19 cellular contexts compared by ENCODE assay signal in the genomic region with DNA sequence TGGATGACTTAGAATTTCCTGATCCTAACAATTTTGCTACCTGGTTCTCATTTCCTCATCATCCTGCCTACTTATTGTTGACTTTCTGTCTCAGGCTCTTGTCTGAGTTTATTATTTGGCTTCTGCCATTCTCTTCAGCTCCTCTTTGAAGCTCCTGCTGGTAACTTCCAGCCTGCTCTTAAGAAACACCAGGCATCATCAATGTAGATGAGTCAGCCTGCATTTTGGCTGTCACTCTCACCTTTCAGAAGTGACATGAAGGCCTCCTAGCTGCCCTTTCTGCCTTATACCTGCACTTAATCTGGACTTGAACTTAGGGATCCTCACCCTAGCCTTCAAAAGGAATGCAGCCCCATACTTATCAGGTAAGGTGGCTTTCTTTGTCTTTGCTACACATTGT.
DNase-seq lines count a peak whose midpoint lies in the region; FAIRE-seq and TF ChIP-seq lines count a peak whose summit lies in the region.
"Had no signal": no experiment of that assay in that cellular context is flagged by ENCODE, and none has a peak within 500 bp of the region (broad histone marks: within the 10 kb centered on the region; RNA-seq: fewer than 3 reads in every experiment).

No MANE protein-coding gene starts in this region.

- no peak overlapping the region for H3K14ac ChIP-seq in H1 (ENCODE audit: insufficient read length)

- H3K9me3 Mint-ChIP-seq in nephron, result no peaks in the 10 kb centered on the region
- H3K9me3 Mint-ChIP-seq: activated B cell treated with CpG ODN at 0.5 μM for 24 hours; activated T-helper 17 cell treated with anti-CD3 and anti-CD28 coated beads, Interleukin-2, amount 50 U/mL, for 72 hours had no signal

- no peaks in the 10 kb centered on the region for H3K9me2 ChIP-seq in GM23248 (ENCODE audit: insufficient read depth)

- H3K4ac ChIP-seq in H1 (replicated peaks; ENCODE audit: insufficient read length, low read depth, low read length), result no peak overlapping the region

- H3K4me1 Mint-ChIP-seq in nephron, result peaks cover 19% of the 10 kb centered on the region
- H3K4me1 Mint-ChIP-seq: activated B cell treated with CpG ODN at 0.5 μM for 24 hours; activated T-helper 17 cell treated with anti-CD3 and anti-CD28 coated beads, Interleukin-2, amount 50 U/mL, for 72 hours; T-helper 17 cell had no signal

- H3K9me3 ChIP-seq in GM23248 (ENCODE audit: low read depth), result no peaks in the 10 kb centered on the region
- H3K9me3 ChIP-seq in H1 (ENCODE audit: insufficient read depth in 2 of 2, low read depth in 1 of 2, low read length in 1 of 2), result no peaks in the 10 kb centered on the region

- no peaks in the 10 kb centered on the region for H3F3A ChIP-seq in GM23248 (ENCODE audit: insufficient read depth)

- peak; percentile 60 for FAIRE-seq in H1 (lab: Jason Lieb, UNC)

- no peak overlapping the region for H2BK120ac ChIP-seq in H1 (replicated peaks; ENCODE audit: low read depth, low read length)

- TF ChIP-seq RAD21 in H1 (IDR thresholded peaks at IDR 0.05 in 1 of 2, conservative IDR thresholded peaks at IDR 0.05 in 1 of 2; ENCODE audit: low read depth in 2 of 2, low read length in 2 of 2), result no peak

- no peak overlapping the region for H2BK5ac ChIP-seq in H1 (ENCODE audit: low read depth, low read length)

- H3K79me1 ChIP-seq in H1 (ENCODE audit: low read depth, low read length), result no peaks in the 10 kb centered on the region

- H3K18ac ChIP-seq in H1 (ENCODE audit: extremely low read depth, low read length), result no peak overlapping the region

- H2AFZ ChIP-seq in GM23248 (no peak overlapping the region), H1 (ENCODE audit: low read length) (no peak overlapping the region)
- H2AFZ ChIP-seq: hepatocyte had no signal

- no peaks in the 10 kb centered on the region for H4K20me1 ChIP-seq in GM23248 (ENCODE audit: insufficient read depth)
- H4K20me1 ChIP-seq in H1 (replicated peaks in 1 of 2; ENCODE audit: control insufficient read depth in 1 of 2, insufficient read depth in 2 of 2, low read length in 2 of 2), result no peaks in the 10 kb centered on the region

- no peaks in the 10 kb centered on the region for H3K27me3 Mint-ChIP-seq in nephron (ENCODE audit: low read depth)
- H3K27me3 Mint-ChIP-seq: activated B cell treated with CpG ODN at 0.5 μM for 24 hours; activated T-helper 17 cell treated with anti-CD3 and anti-CD28 coated beads, Interleukin-2, amount 50 U/mL, for 72 hours; T-helper 17 cell had no signal

- no peak overlapping the region for H2AK5ac ChIP-seq in H1 (ENCODE audit: low read depth, low read length)

- H3K4me3 ChIP-seq in GM23248, result no peak overlapping the region
- H3K4me3 ChIP-seq in H1 (ENCODE audit: extremely low read depth in 1 of 4, insufficient read depth in 2 of 4, low read depth in 3 of 4, low read length in 4 of 4), result no peak overlapping the region
- H3K4me3 ChIP-seq: hepatocyte had no signal

- H4K91ac ChIP-seq in H1 (replicated peaks; ENCODE audit: insufficient read length, low read length), result no peak overlapping the region

- H3K4me3 Mint-ChIP-seq in nephron, result no peak overlapping the region
- H3K4me3 Mint-ChIP-seq: activated B cell treated with CpG ODN at 0.5 μM for 24 hours; activated T-helper 17 cell treated with anti-CD3 and anti-CD28 coated beads, Interleukin-2, amount 50 U/mL, for 72 hours; T-helper 17 cell had no signal

- no peaks in the 10 kb centered on the region for H3K36me3 ChIP-seq in GM23248 (ENCODE audit: low read depth)
- H3K36me3 ChIP-seq in H1 (ENCODE audit: control insufficient read depth in 2 of 4, insufficient read depth in 4 of 4, low read length in 3 of 4), result no peaks in the 10 kb centered on the region

- no peak overlapping the region for H3K23ac ChIP-seq in H1 (ENCODE audit: insufficient read length)

- H2BK20ac ChIP-seq in H1 (ENCODE audit: low read length), result no peak overlapping the region

- H3K9ac ChIP-seq in GM23248 (no peak overlapping the region), H1 (replicated peaks in 1 of 4; ENCODE audit: extremely low read depth in 1 of 4, low read depth in 3 of 4, low read length in 3 of 4) (no peak overlapping the region)

- H3K27ac Mint-ChIP-seq in nephron, result peak overlapping the region in 2 of 3 experiments; percentile 10 to 11
- H3K27ac Mint-ChIP-seq: activated B cell treated with CpG ODN at 0.5 μM for 24 hours; activated T-helper 17 cell treated with anti-CD3 and anti-CD28 coated beads, Interleukin-2, amount 50 U/mL, for 72 hours; T-helper 17 cell had no signal

- H3K27me3 ChIP-seq in GM23248 (replicated peaks; ENCODE audit: insufficient read depth) (no peaks in the 10 kb centered on the region), H1 (replicated peaks in 1 of 4; ENCODE audit: control insufficient read depth in 3 of 4, extremely low read depth in 1 of 4, insufficient read depth in 3 of 4, low read length in 3 of 4) (no peaks in the 10 kb centered on the region)
- H3K27me3 ChIP-seq: hepatocyte had no signal

- in situ Hi-C loops in GM23248 (cut with MboI), result no loop called here

- H3K56ac ChIP-seq in H1 (replicated peaks; ENCODE audit: insufficient read length, low read depth, low read length), result no peak overlapping the region

- CTCF ChIA-PET in H1 (lab: Charles Lee; ENCODE audit: partially characterized antibody), result interaction anchor here (0.6 kb wide), 1 partner anchor 62 kb away, joined by 4 read pairs; no protein-coding TSS in a partner anchor

- peak; percentile 33 for DNase-seq in GM23248
- DNase-seq in M059J (ENCODE audit: low read depth), result peak; percentile 36
- no peak for DNase-seq in H1 (ENCODE audit: low read depth in 1 of 2, low spot score in 2 of 2)
- no peak for DNase-seq in DMS153 (lab: John Stamatoyannopoulos, UW)
- no peak for DNase-seq in hypothalamus (lab: John Stamatoyannopoulos, UW)
- DNase-seq in DMS 273 (lab: John Stamatoyannopoulos, UW; ENCODE audit: unreplicated experiment), result no peak
- DNase-seq in COR-L47 (lab: John Stamatoyannopoulos, UW), result no peak
- DNase-seq: activated B cell treated with CpG ODN at 0.5 μM for 24 hours; central memory CD4-positive, alpha-beta T cell; effector memory CD4-positive, alpha-beta T cell; KBM-7; left cardiac atrium; NCI-H1105; NCI-H2171 treated with DMSO at 0.1 percent for 48 hours; SHP77 treated with DMSO at 0.1 percent for 48 hours; T-helper 17 cell had no signal

- H4K5ac ChIP-seq in H1 (ENCODE audit: insufficient read length, low read depth, low read length), result no peak overlapping the region

- TF ChIP-seq EP300 in H1 (IDR thresholded peaks at IDR 0.05; ENCODE audit: borderline replicate concordance in 1 of 2, low read depth in 2 of 2, low read length in 2 of 2), result no peak

- H3K79me2 ChIP-seq in GM23248 (ENCODE audit: insufficient read depth) (no peaks in the 10 kb centered on the region), H1 (ENCODE audit: control insufficient read depth in 1 of 2, insufficient read depth in 2 of 2, low read length in 2 of 2) (no peaks in the 10 kb centered on the region)
- H3K79me2 ChIP-seq: hepatocyte had no signal

- no peak overlapping the region for H4K8ac ChIP-seq in H1 (ENCODE audit: extremely low read depth, insufficient read depth, low read length)

- H2BK15ac ChIP-seq in H1 (ENCODE audit: low read length), result 0 out of 2 replicates have a peak overlapping the region, but pooled peaks have one; percentile 23

- H2BK12ac ChIP-seq in H1 (ENCODE audit: low read depth, low read length), result peak overlapping the region; percentile 50; the same call in 1 of the 2 replicates

- no peak for TF ChIP-seq CTCF in H1 (IDR thresholded peaks at IDR 0.05; ENCODE audit: control extremely low read depth in 1 of 3, insufficient read depth in 1 of 3, low read depth in 1 of 3, low read length in 3 of 3)
- no peak for TF ChIP-seq CTCF in nephron (IDR thresholded peaks at IDR 0.05; ENCODE audit: unreplicated experiment in 3 of 3)

- H3K23me2 ChIP-seq in H1 (ENCODE audit: low read depth, low read length), result no peaks in the 10 kb centered on the region

- TF ChIP-seq POLR2A in H1 (IDR thresholded peaks at IDR 0.05; ENCODE audit: control extremely low read depth in 1 of 2, low read depth in 2 of 2, low read length in 2 of 2), result no peak

- H3K4me2 ChIP-seq in GM23248 (ENCODE audit: unreplicated experiment) (no peak overlapping the region), H1 (ENCODE audit: insufficient read depth in 1 of 2, low read depth in 2 of 2, low read length in 2 of 2) (no peak overlapping the region)
- H3K4me2 ChIP-seq: hepatocyte had no signal

- H3K27ac ChIP-seq in GM23248, result no peak overlapping the region
- H3K27ac ChIP-seq in H1 (ENCODE audit: low read depth, low read length), result no peak overlapping the region
- H3K27ac ChIP-seq: hepatocyte had no signal

- POLR2A ChIA-PET in H1 (lab: Charles Lee; ENCODE audit: partially characterized antibody), result no interaction called here

- H3K4me1 ChIP-seq in GM23248 (ENCODE audit: insufficient read depth), result peaks cover 6% of the 10 kb centered on the region; the same call in 1 of the 2 replicates
- peaks cover 0 to 4% (median 3%) of the 10 kb centered on the region in 4 experiments; a peak in 3 of 7 replicates for H3K4me1 ChIP-seq in H1 (replicated peaks in 1 of 4; ENCODE audit: control insufficient read depth in 3 of 4, insufficient read depth in 4 of 4, low read length in 3 of 4)

- H3K36me3 Mint-ChIP-seq in nephron (ENCODE audit: low read depth), result no peaks in the 10 kb centered on the region

TF ChIP-seq in H1, 55 proteins besides CTCF, POLR2A, EP300 and RAD21 (continues in another document):
- TF ChIP-seq CHD1 (IDR thresholded peaks at IDR 0.05; ENCODE audit: low read depth, low read length), result no peak
- no peak for TF ChIP-seq TBP (IDR thresholded peaks at IDR 0.05; ENCODE audit: low read depth, low read length)
- no peak for TF ChIP-seq CBX5 (IDR thresholded peaks at IDR 0.05; ENCODE audit: low read depth, low read length)
- TF ChIP-seq ASH2L (IDR thresholded peaks at IDR 0.05; ENCODE audit: low read length), result no peak
- TF ChIP-seq SP2 (IDR thresholded peaks at IDR 0.05; ENCODE audit: low read length), result no peak

Comparison
In these comparisons a context has a peak if more than half of its experiments do, and no peak if none do; other contexts are left out.
1. DNase-seq: peak in GM23248 (single experiment) and M059J (single experiment); none in H1 (0 of 2), DMS153 (single experiment), hypothalamus (0 of 51), DMS 273 (single experiment) and COR-L47 (single experiment).